26 cellular contexts compared by ENCODE assay signal in the genomic region with DNA sequence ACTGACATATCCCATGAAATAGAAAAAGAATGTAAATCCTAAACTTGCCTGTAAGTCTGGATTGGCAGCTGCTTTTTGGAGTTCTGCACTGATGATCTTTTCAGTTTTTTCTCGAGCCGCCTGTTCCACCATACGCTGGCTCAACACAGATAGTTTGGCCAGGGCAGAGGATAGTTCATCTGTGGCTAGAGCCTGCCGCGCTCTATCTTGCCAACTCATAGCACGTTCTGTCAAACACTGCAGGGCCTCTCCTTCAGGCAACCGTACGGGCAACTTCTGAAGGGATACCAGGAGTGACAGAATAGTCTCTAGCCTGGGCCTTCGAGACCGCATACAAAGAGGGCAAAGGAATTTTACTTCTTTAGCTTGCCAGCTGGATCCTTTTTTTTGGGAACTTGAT. TPM values are rescaled to one million over a fixed set of nuclear protein-coding genes. Genes with fewer than 3 reads are reported as not detected.
DNase-seq lines count a peak whose midpoint lies in the region; ATAC-seq and TF ChIP-seq lines count a peak whose summit lies in the region.
"Had no signal": no experiment of that assay in that cellular context is flagged by ENCODE, and none has a peak within 500 bp of the region (broad histone marks: within the 10 kb centered on the region; RNA-seq: fewer than 3 reads in every experiment).

No MANE protein-coding gene starts in this region.

- DNase-seq in HCT116 (ENCODE audit: low read depth, low spot score), result no peak
- no peak for DNase-seq in Panc1 (ENCODE audit: low read depth, low spot score)
- DNase-seq in cerebellum (ENCODE audit: low spot score), result peak; percentile 67
- no peak for DNase-seq in sciatic nerve (ENCODE audit: low spot score)
- no peak for DNase-seq in effector CD4-positive, alpha-beta T cell
- DNase-seq: AML-193; CD8-positive, alpha-beta T cell; DMS79 treated with DMSO at 0.1 percent for 48 hours; GOT3; HCEC 1CT; KBM-7; MG63; NCI-H1105 treated with DMSO at 0.1 percent for 48 hours; NCI-H146; NCI-H1930; NCI-H2107; NCI-H446; NCI-H524 treated with DMSO at 0.1 percent for 48 hours; NCI-H774; SHP77; T-cell had no signal

- H3K9me3 ChIP-seq in HCT116 (ENCODE audit: control insufficient read depth in 1 of 2, insufficient read depth in 1 of 2, low read depth in 1 of 2, low read length in 2 of 2), result no peaks in the 10 kb centered on the region
- no peaks in the 10 kb centered on the region for H3K9me3 ChIP-seq in Panc1 (ENCODE audit: control insufficient read depth, insufficient read depth, low read depth, low read length)

- H3K4me2 ChIP-seq in HCT116 (ENCODE audit: low read length), result no peak overlapping the region

- TF ChIP-seq RAD21 in HCT116 (IDR thresholded peaks at IDR 0.05; ENCODE audit: low read depth), result no peak

- POLR2A ChIA-PET in HCT116 (lab: Charles Lee) (no interaction called here), Panc1 (lab: Charles Lee) (no interaction called here)

- H3K36me3 ChIP-seq in HCT116 (ENCODE audit: control insufficient read depth in 1 of 2, insufficient read depth in 2 of 2, low read length in 2 of 2) (peaks cover 17 to 39% of the 10 kb centered on the region in 2 experiments), Panc1 (ENCODE audit: control insufficient read depth, insufficient read depth, low read length) (peaks cover 18% of the 10 kb centered on the region)

- BruUV-seq in HCT116 (replicated peaks; lab: Mats Ljungman, UMichigan) (TSS peak; percentile 34), Panc1 (replicated peaks; lab: Mats Ljungman, UMichigan) (TSS peak; percentile 38)

- CTCF ChIA-PET in HCT116 (lab: Charles Lee) (no interaction called here), Panc1 (lab: Charles Lee) (no interaction called here)

- RAD21 ChIA-PET in HCT116 (lab: Charles Lee; ENCODE audit: low non-redundant PET in 1 of 2, low total read pairs in 2 of 2, uncharacterized antibody in 2 of 2, unreplicated experiment in 2 of 2), result no interaction called here

- no peaks in the 10 kb centered on the region for H4K20me1 ChIP-seq in HCT116 (ENCODE audit: insufficient read depth)

- TF ChIP-seq CTCF in C4-2B (conservative IDR thresholded peaks at IDR 0.05), result no peak
- no peak for TF ChIP-seq CTCF in HCT116 (IDR thresholded peaks at IDR 0.05 in 2 of 3, conservative IDR thresholded peaks at IDR 0.05 in 1 of 3; ENCODE audit: borderline replicate concordance in 1 of 3, insufficient read depth in 1 of 3, low read depth in 2 of 3, low read length in 2 of 3)
- TF ChIP-seq CTCF in Panc1 (IDR thresholded peaks at IDR 0.05), result no peak

- ATAC-seq in HCT116, result no peak
- no peak for ATAC-seq in Panc1
- no peak for ATAC-seq in sciatic nerve
- no peak for ATAC-seq in GM21515 (IDR thresholded peaks at IDR 0.05; ENCODE audit: unreplicated experiment)
- ATAC-seq: CD8-positive, alpha-beta T cell; T-cell had no signal

- no peaks in the 10 kb centered on the region for H3K9me2 ChIP-seq in HCT116 (ENCODE audit: insufficient read depth)

- H3K79me2 ChIP-seq in HCT116 (ENCODE audit: insufficient read depth, low read length), result peaks cover 13% of the 10 kb centered on the region

- no peak for TF ChIP-seq POLR2A in HCT116 (IDR thresholded peaks at IDR 0.05; ENCODE audit: borderline replicate concordance, extremely low read depth, insufficient read depth, insufficient read length)

- H3K27me3 ChIP-seq in HCT116 (ENCODE audit: insufficient read depth, low read length), result no peaks in the 10 kb centered on the region
- no peaks in the 10 kb centered on the region for H3K27me3 ChIP-seq in Panc1 (ENCODE audit: control insufficient read depth, insufficient read depth, low read length)
- H3K27me3 ChIP-seq: MG63 had no signal

- H3K9ac ChIP-seq in HCT116 (ENCODE audit: low read length), result no peak overlapping the region

- H3K4me3 ChIP-seq in HCT116 (replicated peaks in 1 of 2; ENCODE audit: low read depth in 1 of 2, low read length in 2 of 2), result no peak overlapping the region
- no peak overlapping the region for H3K4me3 ChIP-seq in Panc1 (ENCODE audit: low read depth in 2 of 2, low read length in 2 of 2)
- H3K4me3 ChIP-seq: MG63 had no signal

- H3K27ac ChIP-seq in C4-2B (peak overlapping the region; percentile 25), HCT116 (ENCODE audit: low read depth, low read length) (no peak overlapping the region), Panc1 (ENCODE audit: low read length) (no peak overlapping the region)
- H3K27ac ChIP-seq: HL-60, RWPE1 had no signal

- H2AFZ ChIP-seq in HCT116 (ENCODE audit: low read depth, low read length, poor library complexity, severe bottlenecking), result no peak overlapping the region

- intact Hi-C loops in HCT116 (cut with micrococcal nuclease) (no loop called here), Panc1 (cut with micrococcal nuclease; ENCODE audit: unreplicated experiment) (no loop called here), sciatic nerve (cut with DNase I) (no loop called here)

- H3K4me1 ChIP-seq in HCT116 (ENCODE audit: control insufficient read depth in 1 of 2, insufficient read depth in 2 of 2, low read length in 2 of 2) (no peaks in the 10 kb centered on the region), Panc1 (ENCODE audit: control insufficient read depth, insufficient read depth, low read length) (peaks cover 3% of the 10 kb centered on the region; the same call in 1 of the 2 replicates)

- in situ Hi-C loops in Panc1 (cut with HindIII; ENCODE audit: low pct_unique_long_range_greater_than_20kb, low sequenced_read_pairs), result no loop called here

TF ChIP-seq in HCT116, 20 proteins besides CTCF, POLR2A, EP300 and RAD21 (continues in another document):
- no peak for TF ChIP-seq POLR2AphosphoS5 (IDR thresholded peaks at IDR 0.05; ENCODE audit: low read depth, low read length)
- no peak for TF ChIP-seq ELF1 (IDR thresholded peaks at IDR 0.05; ENCODE audit: borderline replicate concordance, low read depth)
- TF ChIP-seq CBX3 (IDR thresholded peaks at IDR 0.05; ENCODE audit: low read depth), result no peak
- no peak for TF ChIP-seq EZH2 (IDR thresholded peaks at IDR 0.05)
- no peak for TF ChIP-seq JUND (IDR thresholded peaks at IDR 0.05)
- no peak for TF ChIP-seq ZFX (IDR thresholded peaks at IDR 0.05)
- TF ChIP-seq, protein P1, sequence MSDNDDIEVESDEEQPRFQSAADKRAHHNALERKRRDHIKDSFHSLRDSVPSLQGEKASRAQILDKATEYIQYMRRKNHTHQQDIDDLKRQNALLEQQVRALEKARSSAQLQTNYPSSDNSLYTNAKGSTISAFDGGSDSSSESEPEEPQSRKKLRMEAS (IDR thresholded peaks at IDR 0.05), result no peak
- no peak for TF ChIP-seq EZH2phosphoT487 (IDR thresholded peaks at IDR 0.05; ENCODE audit: borderline replicate concordance)
- TF ChIP-seq, protein P2, sequence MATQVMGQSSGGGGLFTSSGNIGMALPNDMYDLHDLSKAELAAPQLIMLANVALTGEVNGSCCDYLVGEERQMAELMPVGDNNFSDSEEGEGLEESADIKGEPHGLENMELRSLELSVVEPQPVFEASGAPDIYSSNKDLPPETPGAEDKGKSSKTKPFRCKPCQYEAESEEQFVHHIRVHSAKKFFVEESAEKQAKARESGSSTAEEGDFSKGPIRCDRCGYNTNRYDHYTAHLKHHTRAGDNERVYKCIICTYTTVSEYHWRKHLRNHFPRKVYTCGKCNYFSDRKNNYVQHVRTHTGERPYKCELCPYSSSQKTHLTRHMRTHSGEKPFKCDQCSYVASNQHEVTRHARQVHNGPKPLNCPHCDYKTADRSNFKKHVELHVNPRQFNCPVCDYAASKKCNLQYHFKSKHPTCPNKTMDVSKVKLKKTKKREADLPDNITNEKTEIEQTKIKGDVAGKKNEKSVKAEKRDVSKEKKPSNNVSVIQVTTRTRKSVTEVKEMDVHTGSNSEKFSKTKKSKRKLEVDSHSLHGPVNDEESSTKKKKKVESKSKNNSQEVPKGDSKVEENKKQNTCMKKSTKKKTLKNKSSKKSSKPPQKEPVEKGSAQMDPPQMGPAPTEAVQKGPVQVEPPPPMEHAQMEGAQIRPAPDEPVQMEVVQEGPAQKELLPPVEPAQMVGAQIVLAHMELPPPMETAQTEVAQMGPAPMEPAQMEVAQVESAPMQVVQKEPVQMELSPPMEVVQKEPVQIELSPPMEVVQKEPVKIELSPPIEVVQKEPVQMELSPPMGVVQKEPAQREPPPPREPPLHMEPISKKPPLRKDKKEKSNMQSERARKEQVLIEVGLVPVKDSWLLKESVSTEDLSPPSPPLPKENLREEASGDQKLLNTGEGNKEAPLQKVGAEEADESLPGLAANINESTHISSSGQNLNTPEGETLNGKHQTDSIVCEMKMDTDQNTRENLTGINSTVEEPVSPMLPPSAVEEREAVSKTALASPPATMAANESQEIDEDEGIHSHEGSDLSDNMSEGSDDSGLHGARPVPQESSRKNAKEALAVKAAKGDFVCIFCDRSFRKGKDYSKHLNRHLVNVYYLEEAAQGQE (IDR thresholded peaks at IDR 0.05; ENCODE audit: low read depth), result no peak
- TF ChIP-seq YY1 (IDR thresholded peaks at IDR 0.05; ENCODE audit: extremely low read depth, insufficient replicate concordance, low read depth, low read length), result no peak
- no peak for TF ChIP-seq SRF (IDR thresholded peaks at IDR 0.05; ENCODE audit: low read depth)
- no peak for TF ChIP-seq SP1 (IDR thresholded peaks at IDR 0.05; ENCODE audit: low read depth)
- TF ChIP-seq SIN3A (IDR thresholded peaks at IDR 0.05; ENCODE audit: low read depth), result no peak
- TF ChIP-seq, protein P3, sequence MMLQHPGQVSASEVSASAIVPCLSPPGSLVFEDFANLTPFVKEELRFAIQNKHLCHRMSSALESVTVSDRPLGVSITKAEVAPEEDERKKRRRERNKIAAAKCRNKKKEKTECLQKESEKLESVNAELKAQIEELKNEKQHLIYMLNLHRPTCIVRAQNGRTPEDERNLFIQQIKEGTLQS (IDR thresholded peaks at IDR 0.05), result no peak
- no peak for TF ChIP-seq TCF7L2 (IDR thresholded peaks at IDR 0.05; ENCODE audit: borderline replicate concordance, extremely low read depth, insufficient read depth, insufficient read length)
- TF ChIP-seq FOSL1 (IDR thresholded peaks at IDR 0.05; ENCODE audit: low read depth), result no peak
- TF ChIP-seq CEBPB (IDR thresholded peaks at IDR 0.05; ENCODE audit: low read depth), result no peak
- no peak for TF ChIP-seq EGR1 (IDR thresholded peaks at IDR 0.05; ENCODE audit: low read depth)
- no peak for TF ChIP-seq ZNF274 (IDR thresholded peaks at IDR 0.05; ENCODE audit: low read depth, low read length)

RNA-seq across cellular contexts. Expression of a gene that starts 44.8 kb away (rescaled TPM):
- total RNA-seq in HCT116 (2021; ENCODE audit: unreplicated experiment), result 0.39 TPM
- 0.25 and 0.77 TPM in 2 replicates for polyA plus RNA-seq in HCT116 (2012)
- total RNA-seq in Panc1 (2021; ENCODE audit: unreplicated experiment), result 0.57 TPM
- not detected for polyA plus RNA-seq in Panc1 (2012; ENCODE audit: insufficient read length)
- total RNA-seq in cerebellum, result 45.9 TPM
- total RNA-seq in sciatic nerve, result 0.85 TPM
- total RNA-seq: CD8-positive, alpha-beta T cell; SK-MEL-5 had no signal

Comparison
In these comparisons a context has a peak if more than half of its experiments do, and no peak if none do; other contexts are left out.
1. RNA of a gene that starts 44.8 kb away (total RNA-seq): 45.9 TPM in cerebellum (single experiment); 0.85 TPM in sciatic nerve (single experiment), 0.57 TPM in Panc1 (single experiment) and 0.39 TPM in HCT116 (single experiment); every median in the first group is over 10 times any median in the second.